Comparison of ENCODE assay signal across 18 cellular contexts in the genomic region with DNA sequence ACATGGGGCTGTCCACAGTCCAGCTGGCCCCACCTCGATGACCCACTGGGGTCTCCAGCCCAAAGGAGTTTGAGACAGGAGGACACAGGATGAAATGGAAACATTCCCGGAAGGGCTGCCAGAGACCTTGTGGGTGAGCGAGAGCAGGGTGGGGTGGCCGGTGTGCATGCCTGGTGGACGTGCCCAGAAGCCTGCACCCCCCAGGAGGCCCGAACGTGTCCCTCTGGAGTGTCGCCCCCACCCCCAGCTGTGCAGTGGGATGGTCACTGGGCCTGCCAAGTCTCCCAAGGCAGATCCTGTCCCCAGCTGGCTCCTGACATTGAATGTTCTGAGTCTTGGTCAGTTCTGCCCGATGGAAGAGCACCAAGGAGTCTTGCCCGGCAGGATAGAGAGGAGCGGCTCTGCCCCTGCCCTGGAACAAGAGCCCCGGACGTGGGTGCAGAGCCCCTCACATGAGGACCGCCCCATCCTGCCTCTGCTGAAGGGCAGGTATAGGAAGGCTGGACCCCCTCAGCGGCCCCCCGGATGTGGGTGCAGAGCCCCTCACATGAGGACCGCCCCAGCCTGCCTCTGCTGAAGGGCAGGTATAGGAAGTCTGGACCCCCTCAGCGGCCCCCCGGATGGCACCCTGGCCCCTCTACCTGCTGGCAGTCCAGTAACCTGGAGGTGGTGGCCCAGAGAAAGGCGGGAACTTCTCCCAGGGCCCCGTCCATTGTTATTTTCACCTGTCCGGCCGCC. TPM values are rescaled to one million over a fixed set of nuclear protein-coding genes. Genes with fewer than 3 reads are reported as not detected.
DNase-seq lines count a peak whose midpoint lies in the region; FAIRE-seq and TF ChIP-seq lines count a peak whose summit lies in the region.
"Had no signal": no experiment of that assay in that cellular context is flagged by ENCODE, and none has a peak within 500 bp of the region (broad histone marks: within the 10 kb centered on the region; RNA-seq: fewer than 3 reads in every experiment).

No MANE protein-coding gene starts in this region.

- intact Hi-C loops in activated CD4-positive, alpha-beta T cell treated with anti-CD3 and anti-CD28 coated beads, Interleukin-2, amount 10 ng/mL, durations not matched to agents 24 days and 14 days (cut with micrococcal nuclease): loop anchor here (2.0 kb wide), 1 partner anchor 100 kb away; a partner anchor contains a TSS

- H3K36me3 Mint-ChIP-seq in activated CD4-positive, alpha-beta T cell treated with anti-CD3 and anti-CD28 coated beads, Interleukin-2, amount 10 ng/mL, durations not matched to agents 24 days and 14 days (ENCODE audit: low read depth): peaks cover 11% of the 10 kb centered on the region
- peaks cover 4% of the 10 kb centered on the region for H3K36me3 Mint-ChIP-seq in neural progenitor cell

- no peak overlapping the region for H3K27ac ChIP-seq in neural progenitor cell

- peaks cover 46% of the 10 kb centered on the region for H4K20me1 ChIP-seq in neural progenitor cell (ENCODE audit: low read depth)

- FAIRE-seq in H54 (lab: Jason Lieb, UNC): no peak
- FAIRE-seq: A549, colon had no signal

- H3K4me1 ChIP-seq in adipocyte (ENCODE audit: control insufficient read depth, insufficient read depth, low read length) (peaks cover 30% of the 10 kb centered on the region), neural progenitor cell (peaks cover 10% of the 10 kb centered on the region)

- H3K9me3 Mint-ChIP-seq in activated CD4-positive, alpha-beta T cell treated with anti-CD3 and anti-CD28 coated beads, Interleukin-2, amount 10 ng/mL, durations not matched to agents 24 days and 14 days: no peaks in the 10 kb centered on the region
- no peaks in the 10 kb centered on the region for H3K9me3 Mint-ChIP-seq in neural progenitor cell

- H3K36me3 ChIP-seq in adipocyte (ENCODE audit: control insufficient read depth, insufficient read depth, low read length, severe bottlenecking) (peaks cover 16% of the 10 kb centered on the region), neural progenitor cell (no peaks in the 10 kb centered on the region)

- H3K9ac ChIP-seq in adipocyte (ENCODE audit: low read length) (peak overlapping the region; percentile 34), neural progenitor cell (no peak overlapping the region)

- H3K9me3 ChIP-seq in adipocyte (ENCODE audit: control insufficient read depth, low read length) (no peaks in the 10 kb centered on the region), neural progenitor cell (ENCODE audit: low read depth) (no peaks in the 10 kb centered on the region)
- H3K9me3 ChIP-seq: A549 had no signal

- H2AFZ ChIP-seq in neural progenitor cell (replicated peaks): no peak overlapping the region

- no peak overlapping the region for H3K4me3 Mint-ChIP-seq in activated CD4-positive, alpha-beta T cell treated with anti-CD3 and anti-CD28 coated beads, Interleukin-2, amount 10 ng/mL, durations not matched to agents 24 days and 14 days
- peak overlapping the region; percentile 91 for H3K4me3 Mint-ChIP-seq in neural progenitor cell

- peaks cover 27% of the 10 kb centered on the region for H3K79me2 ChIP-seq in neural progenitor cell (ENCODE audit: low read depth)

- no peaks in the 10 kb centered on the region for H3K27me3 Mint-ChIP-seq in activated CD4-positive, alpha-beta T cell treated with anti-CD3 and anti-CD28 coated beads, Interleukin-2, amount 10 ng/mL, durations not matched to agents 24 days and 14 days
- peaks cover 9% of the 10 kb centered on the region for H3K27me3 Mint-ChIP-seq in neural progenitor cell (ENCODE audit: insufficient read depth, low read depth)

- H3K27me3 ChIP-seq in adipocyte (replicated peaks; ENCODE audit: control insufficient read depth, insufficient read depth, low read length): no peaks in the 10 kb centered on the region
- H3K27me3 ChIP-seq in neural progenitor cell: no peaks in the 10 kb centered on the region

- peak overlapping the region; percentile 92 for H3K27ac Mint-ChIP-seq in activated CD4-positive, alpha-beta T cell treated with anti-CD3 and anti-CD28 coated beads, Interleukin-2, amount 10 ng/mL, durations not matched to agents 24 days and 14 days
- no peak overlapping the region for H3K27ac Mint-ChIP-seq in neural progenitor cell

- TF ChIP-seq CTCF in neural progenitor cell (IDR thresholded peaks at IDR 0.05): no peak

- peaks cover 7% of the 10 kb centered on the region for H3F3A ChIP-seq in neural progenitor cell (ENCODE audit: low read depth)

- no peak for DNase-seq in activated CD4-positive, alpha-beta T cell treated with anti-CD3 and anti-CD28 coated beads, Interleukin-2, amount 10 ng/mL, durations not matched to agents 24 days and 14 days
- no peak for DNase-seq in activated CD4-positive, alpha-beta T cell treated with anti-CD3 and anti-CD28 coated beads, Interleukin-2, amount 50 U/mL, for 48 hours
- DNase-seq in H54 (ENCODE audit: insufficient read length, low spot score) (no peak), adipocyte (ENCODE audit: low read depth) (no peak), neural progenitor cell (ENCODE audit: low spot score) (no peak), glomerular visceral epithelial cell (ENCODE audit: extremely low spot score) (no peak), kidney tubule cell (ENCODE audit: low spot score) (no peak), inferior parietal cortex (ENCODE audit: extremely low spot score) (no peak)
- DNase-seq: head of caudate nucleus; kidney glomerular epithelial cell; NCI-H2107; NCI-H82; SHP77; stimulated activated CD4-positive, alpha-beta T cell treated with anti-CD3 and anti-CD28 coated beads, Interleukin-2, amount 100 ng/mL, for 48 hours had no signal

- H3K4me2 ChIP-seq in neural progenitor cell: no peak overlapping the region

- 0 out of 2 replicates have a peak, but pooled peaks have one; percentile 7 for TF ChIP-seq POLR2A in H54 (IDR thresholded peaks at IDR 0.05; ENCODE audit: low read depth, low read length)

- H3K4me1 Mint-ChIP-seq in activated CD4-positive, alpha-beta T cell treated with anti-CD3 and anti-CD28 coated beads, Interleukin-2, amount 10 ng/mL, durations not matched to agents 24 days and 14 days: peaks cover 15% of the 10 kb centered on the region
- peaks cover 18% of the 10 kb centered on the region for H3K4me1 Mint-ChIP-seq in neural progenitor cell

- H3K4me3 ChIP-seq in adipocyte (ENCODE audit: low read length) (no peak overlapping the region), neural progenitor cell (no peak overlapping the region)
- H3K4me3 ChIP-seq: A549 had no signal

RNA-seq across cellular contexts. Expression of a gene that starts 3.1 kb away (rescaled TPM):
- 121 and 124 TPM in 2 replicates for total RNA-seq in activated CD4-positive, alpha-beta T cell treated with anti-CD3 and anti-CD28 coated beads, Interleukin-2, amount 10 ng/mL, durations not matched to agents 24 days and 14 days
- total RNA-seq in neural progenitor cell (ENCODE audit: low replicate concordance): 6.8 and 41.0 TPM in 2 replicates

RNA-seq across cellular contexts. Expression of a gene that starts 35.8 kb away (rescaled TPM):
- total RNA-seq in activated CD4-positive, alpha-beta T cell treated with anti-CD3 and anti-CD28 coated beads, Interleukin-2, amount 10 ng/mL, durations not matched to agents 24 days and 14 days: not detected in 2 replicates
- not detected in 2 replicates for total RNA-seq in neural progenitor cell (ENCODE audit: low replicate concordance)
- total RNA-seq: epithelial cell of proximal tubule, right cardiac atrium had no signal

RNA-seq across cellular contexts. Expression of a gene that starts 42.4 kb away (rescaled TPM):
- 1.1 TPM in 2 replicates for total RNA-seq in activated CD4-positive, alpha-beta T cell treated with anti-CD3 and anti-CD28 coated beads, Interleukin-2, amount 10 ng/mL, durations not matched to agents 24 days and 14 days
- total RNA-seq in neural progenitor cell (ENCODE audit: low replicate concordance): 0.28 TPM in 1 of 2 replicates, not detected in the other

RNA-seq across cellular contexts. Expression of a gene that starts 45.3 kb away (rescaled TPM):
- total RNA-seq in activated CD4-positive, alpha-beta T cell treated with anti-CD3 and anti-CD28 coated beads, Interleukin-2, amount 10 ng/mL, durations not matched to agents 24 days and 14 days: 43.2 and 50.3 TPM in 2 replicates
- 16.1 and 60.7 TPM in 2 replicates for total RNA-seq in neural progenitor cell (ENCODE audit: low replicate concordance)
